In genomic region chr4:52259978-52260377, GRCh38 we compare ENCODE assay signal across 20 cellular contexts.
"Had no signal": no experiment of that assay in that cellular context is flagged by ENCODE, and none has a peak within 500 bp of the region (broad histone marks: within the 10 kb centered on the region; RNA-seq: fewer than 3 reads in every experiment).

No MANE protein-coding gene starts in this region.

- DNase-seq: activated CD4-positive, alpha-beta T cell treated with anti-CD3 and anti-CD28 coated beads for 48 hours; activated CD4-positive, alpha-beta T cell treated with anti-CD3 and anti-CD28 coated beads, Interleukin-2, amount 50 U/mL, for 4 hours; activated CD4-positive, CD25-positive, alpha-beta regulatory T cell treated with anti-CD3 and anti-CD28 coated beads, Interleukin-2, amount 50 U/mL, for 72 hours; activated CD8-positive, alpha-beta memory T cell treated with anti-CD3 and anti-CD28 coated beads, Interleukin-2, amount 50 U/mL, for 48 hours; activated CD8-positive, alpha-beta T cell treated with anti-CD3 and anti-CD28 coated beads, Interleukin-2, amount 10 ng/mL, durations not matched to agents 7 days and 5 days; activated naive CD4-positive, alpha-beta T cell treated with anti-CD3 and anti-CD28 coated beads, Interleukin-2, amount 50 U/mL, for 16 hours; activated naive CD8-positive, alpha-beta T cell treated with anti-CD3 and anti-CD28 coated beads, Interleukin-2, amount 10 ng/mL, durations not matched to agents 7 days and 5 days; activated T-cell treated with anti-CD3 and anti-CD28 coated beads, Interleukin-2, amount 50 U/mL, for 1 hour; central memory CD4-positive, alpha-beta T cell; KBM-7; NCI-H1048; NCI-H187; NCI-H510A treated with DMSO at 0.1 percent for 48 hours; NCI-H774; NK-92 treated with Interleukin-12 subunit alpha and Interleukin-12 subunit beta, amount 100 ng/mL, for 24 hours; OCI-M1; RPMI8226 had no signal

- H3K27me3 ChIP-seq: adrenal gland had no signal

- H3K36me3 Mint-ChIP-seq: activated naive CD8-positive, alpha-beta T cell treated with anti-CD3 and anti-CD28 coated beads, Interleukin-2, amount 10 ng/mL, durations not matched to agents 7 days and 5 days; WTC11 had no signal

- H3K27ac Mint-ChIP-seq: activated CD8-positive, alpha-beta T cell treated with anti-CD3 and anti-CD28 coated beads, Interleukin-2, amount 10 ng/mL, durations not matched to agents 7 days and 5 days; activated naive CD8-positive, alpha-beta T cell treated with anti-CD3 and anti-CD28 coated beads, Interleukin-2, amount 10 ng/mL, durations not matched to agents 7 days and 5 days; T-helper 1 cell treated with Interleukin-12 subunit alpha and Interleukin-12 subunit beta and Interleukin-4 antibody, amounts not matched to agents 30 μg/mL and 1 μg/mL, for 36 hours; WTC11 had no signal

- H3K4me1 ChIP-seq: adrenal gland had no signal

- H3K36me3 ChIP-seq: adrenal gland had no signal

- H3K4me1 Mint-ChIP-seq: activated naive CD8-positive, alpha-beta T cell treated with anti-CD3 and anti-CD28 coated beads, Interleukin-2, amount 10 ng/mL, durations not matched to agents 7 days and 5 days; WTC11 had no signal

- H3K4me3 ChIP-seq: adrenal gland had no signal

- H3K4me3 Mint-ChIP-seq: activated CD8-positive, alpha-beta T cell treated with anti-CD3 and anti-CD28 coated beads, Interleukin-2, amount 10 ng/mL, durations not matched to agents 7 days and 5 days; activated naive CD8-positive, alpha-beta T cell treated with anti-CD3 and anti-CD28 coated beads, Interleukin-2, amount 10 ng/mL, durations not matched to agents 7 days and 5 days; T-helper 1 cell treated with Interleukin-12 subunit alpha and Interleukin-12 subunit beta and Interleukin-4 antibody, amounts not matched to agents 30 μg/mL and 1 μg/mL, for 36 hours; WTC11 had no signal

- H3K27me3 Mint-ChIP-seq: activated naive CD8-positive, alpha-beta T cell treated with anti-CD3 and anti-CD28 coated beads, Interleukin-2, amount 10 ng/mL, durations not matched to agents 7 days and 5 days had no signal

- H3K27ac ChIP-seq: adrenal gland had no signal

- H3K9me3 ChIP-seq: adrenal gland had no signal

- H3K9me3 Mint-ChIP-seq: activated naive CD8-positive, alpha-beta T cell treated with anti-CD3 and anti-CD28 coated beads, Interleukin-2, amount 10 ng/mL, durations not matched to agents 7 days and 5 days; T-helper 1 cell treated with Interleukin-12 subunit alpha and Interleukin-12 subunit beta and Interleukin-4 antibody, amounts not matched to agents 30 μg/mL and 1 μg/mL, for 36 hours had no signal
